8 cellular contexts compared by ENCODE assay signal in genomic region chr19:17289489-17289888, GRCh38. TPM values are rescaled to one million over a fixed set of nuclear protein-coding genes. Genes with fewer than 3 reads are reported as not detected.
A peak's percentile ranks its signal among the peaks of the same experiment; 100 is the strongest.
DNase-seq lines count a peak whose midpoint lies in the region; ATAC-seq and TF ChIP-seq lines count a peak whose summit lies in the region.

No MANE protein-coding gene starts in this region.

- no peaks in the 10 kb centered on the region for H3K9me3 Mint-ChIP-seq in naive B cell
- no peaks in the 10 kb centered on the region for H3K9me3 Mint-ChIP-seq in CD4-positive, alpha-beta memory T cell

- H3K4me1 ChIP-seq in CD4-positive, alpha-beta memory T cell (ENCODE audit: insufficient read depth, low read length) = peaks cover 6% of the 10 kb centered on the region

- H3K36me3 Mint-ChIP-seq in naive B cell = no peaks in the 10 kb centered on the region
- H3K36me3 Mint-ChIP-seq in CD4-positive, alpha-beta memory T cell = peaks cover 0 to 2% of the 10 kb centered on the region in 2 donors

- H3K27me3 ChIP-seq in CD4-positive, alpha-beta memory T cell (ENCODE audit: insufficient read depth, low read length) = no peaks in the 10 kb centered on the region

- CTCF ChIA-PET in CD4-positive, alpha-beta memory T cell (lab: Charles Lee; ENCODE audit: partially characterized antibody) = interaction anchor here (0.6 to 4.3 kb wide), 4 partner anchors 27 to 614 kb away, joined by 3 to 56 read pairs (median 4); no protein-coding TSS in a partner anchor

- H3K4me3 ChIP-seq in epithelial cell of proximal tubule (ENCODE audit: low read depth, low read length) = peak overlapping the region; percentile 21
- no peak overlapping the region for H3K4me3 ChIP-seq in CD4-positive, alpha-beta memory T cell (ENCODE audit: low read length in 2 of 2)

- DNase-seq in activated naive CD4-positive, alpha-beta T cell treated with Interleukin-2 at 50 U/mL for 16 hours = peak; percentile 53
- DNase-seq in activated naive CD4-positive, alpha-beta T cell (lab: John Stamatoyannopoulos, UW) = no peak
- DNase-seq in epithelial cell of proximal tubule (ENCODE audit: low read depth) = no peak
- DNase-seq in naive B cell = peak; percentile 36
- DNase-seq in CD4-positive, alpha-beta memory T cell = no peak
- DNase-seq in NCI-H446 treated with DMSO at 0.1 percent for 48 hours (lab: John Stamatoyannopoulos, UW) = no peak

- no peak overlapping the region for H3K27ac ChIP-seq in CD4-positive, alpha-beta memory T cell (ENCODE audit: low read depth, low read length)

- POLR2A ChIA-PET in CD4-positive, alpha-beta memory T cell (lab: Charles Lee; ENCODE audit: partially characterized antibody) = interaction anchor here (0.6 kb wide), 1 partner anchor 104 kb away, joined by 4 read pairs; the partner anchor contains the start of gene CCDC194

- H3K27ac Mint-ChIP-seq in naive B cell = peak overlapping the region in 1 of 6 donors; percentile 62
- H3K27ac Mint-ChIP-seq in CD4-positive, alpha-beta memory T cell = no peak overlapping the region

- no peaks in the 10 kb centered on the region for H3K9me3 ChIP-seq in CD4-positive, alpha-beta memory T cell (ENCODE audit: control insufficient read depth in 1 of 2, low read length in 2 of 2)

- peak overlapping the region in 1 of 8 donors; percentile 71 for H3K4me3 Mint-ChIP-seq in naive B cell
- H3K4me3 Mint-ChIP-seq in CD4-positive, alpha-beta memory T cell = peak overlapping the region in 1 of 8 donors; percentile 41

- ATAC-seq in SK-N-SH treated with all-trans-retinoic acid at 6 μM for 48 hours (peak; percentile 75), naive B cell (ENCODE audit: low read depth in 2 of 2) (no peak), GM21576 (IDR thresholded peaks at IDR 0.05; ENCODE audit: unreplicated experiment) (no peak)

- H3K36me3 ChIP-seq in CD4-positive, alpha-beta memory T cell (ENCODE audit: insufficient read depth, low read length) = no peaks in the 10 kb centered on the region

- intact Hi-C loops in CD4-positive, alpha-beta memory T cell (cut with micrococcal nuclease) = no loop called here

- H3K4me1 Mint-ChIP-seq in naive B cell = peaks cover 4 to 19% (median 5%) of the 10 kb centered on the region in 3 donors
- peaks cover 3 to 5% (median 4%) of the 10 kb centered on the region in 4 donors for H3K4me1 Mint-ChIP-seq in CD4-positive, alpha-beta memory T cell

- no peak for TF ChIP-seq CTCF in epithelial cell of proximal tubule (conservative IDR thresholded peaks at IDR 0.05; ENCODE audit: low read depth, low read length)

- H3K27me3 Mint-ChIP-seq in naive B cell = no peaks in the 10 kb centered on the region
- peaks cover 0 to 4% of the 10 kb centered on the region in 2 donors for H3K27me3 Mint-ChIP-seq in CD4-positive, alpha-beta memory T cell

TF ChIP-seq in SK-N-SH treated with all-trans-retinoic acid at 6 μM for 48 hours, 23 proteins besides CTCF, POLR2A, EP300 and RAD21 (continues in another document):
- TF ChIP-seq TSHZ2 (CRISPR knock-in tag; IDR thresholded peaks at IDR 0.05) (no peak), CSRNP3 (CRISPR knock-in tag; IDR thresholded peaks at IDR 0.05) (no peak), ZNF70 (CRISPR knock-in tag; IDR thresholded peaks at IDR 0.05) (no peak), BACH2 (CRISPR knock-in tag; IDR thresholded peaks at IDR 0.05; ENCODE audit: borderline replicate concordance) (no peak), PATZ1 (CRISPR knock-in tag; IDR thresholded peaks at IDR 0.05; ENCODE audit: borderline replicate concordance) (no peak), CSDC2 (CRISPR knock-in tag; IDR thresholded peaks at IDR 0.05) (no peak), RARB (CRISPR knock-in tag; IDR thresholded peaks at IDR 0.05) (no peak), ARNTL (CRISPR knock-in tag; IDR thresholded peaks at IDR 0.05; ENCODE audit: borderline replicate concordance, low read depth) (no peak), ZNF565 (CRISPR knock-in tag; conservative IDR thresholded peaks at IDR 0.05; ENCODE audit: low read depth) (no peak), CREB5 (CRISPR knock-in tag; IDR thresholded peaks at IDR 0.05; ENCODE audit: low read depth) (no peak), ZC3H10 (CRISPR knock-in tag; IDR thresholded peaks at IDR 0.05) (no peak)

RNA-seq across cellular contexts. Expression of gene ANKLE1, which starts 7.8 kb away (rescaled TPM):
- total RNA-seq in epithelial cell of proximal tubule = 3.0 and 4.1 TPM in 2 replicates
- polyA plus RNA-seq in naive B cell (ENCODE audit: low read depth in 6 of 6) = 1 to 10 TPM in 5 of 6 donors, not detected in 1; 1.6 to 3.1 (median 1.9) TPM
- total RNA-seq in CD4-positive, alpha-beta memory T cell = 1 to 10 TPM; 2.8 to 5.1 TPM
- under 1 TPM; 0.41 to 0.80 TPM for polyA plus RNA-seq in CD4-positive, alpha-beta memory T cell

RNA-seq across cellular contexts. Expression of gene ABHD8, which starts 13.7 kb away (rescaled TPM):
- 10.3 and 20.9 TPM in 2 replicates for total RNA-seq in epithelial cell of proximal tubule
- 1 to 10 TPM; 6.4 to 8.6 (median 7.4) TPM for polyA plus RNA-seq in naive B cell (ENCODE audit: low read depth in 6 of 6)
- total RNA-seq in CD4-positive, alpha-beta memory T cell = 10 to 100 TPM in 1 of 2 experiments, 1 to 10 TPM in 1; 9.3 to 10.1 TPM
- 1 to 10 TPM; 6.0 to 7.9 TPM for polyA plus RNA-seq in CD4-positive, alpha-beta memory T cell

RNA-seq across cellular contexts. Expression of gene MRPL34, which starts 16.2 kb away (rescaled TPM):
- total RNA-seq in epithelial cell of proximal tubule = 121 and 161 TPM in 2 replicates
- polyA plus RNA-seq in naive B cell (ENCODE audit: low read depth in 6 of 6) = 100 to 1,000 TPM; 121 to 189 (median 160) TPM
- total RNA-seq in CD4-positive, alpha-beta memory T cell = 10 to 100 TPM; 69.4 to 74.1 TPM
- 100 to 1,000 TPM; 231 to 250 TPM for polyA plus RNA-seq in CD4-positive, alpha-beta memory T cell

RNA-seq across cellular contexts. Expression of gene DDA1, which starts 19.9 kb away (rescaled TPM):
- total RNA-seq in epithelial cell of proximal tubule = 35.6 and 47.0 TPM in 2 replicates
- 10 to 100 TPM; 16.2 to 25.0 (median 22.6) TPM for polyA plus RNA-seq in naive B cell (ENCODE audit: low read depth in 6 of 6)
- total RNA-seq in CD4-positive, alpha-beta memory T cell = 10 to 100 TPM; 36.4 to 42.6 TPM
- polyA plus RNA-seq in CD4-positive, alpha-beta memory T cell = 10 to 100 TPM; 31.6 to 42.6 TPM

RNA-seq across cellular contexts. Expression of gene BABAM1, which starts 22.2 kb away (rescaled TPM):
- 125 and 141 TPM in 2 replicates for total RNA-seq in epithelial cell of proximal tubule
- 100 to 1,000 TPM; 102 to 183 (median 108) TPM for polyA plus RNA-seq in naive B cell (ENCODE audit: low read depth in 6 of 6)
- 100 to 1,000 TPM; 101 to 112 TPM for total RNA-seq in CD4-positive, alpha-beta memory T cell
- polyA plus RNA-seq in CD4-positive, alpha-beta memory T cell = 100 to 1,000 TPM in 1 of 2 donors, 10 to 100 TPM in 1; 92.0 to 171 TPM

Comparison
In these comparisons a context has a peak if more than half of its experiments do, and no peak if none do; other contexts are left out.
1. DNase-seq: peak in activated naive CD4-positive, alpha-beta T cell treated with Interleukin-2 at 50 U/mL for 16 hours (single experiment) and naive B cell (single experiment); none in activated naive CD4-positive, alpha-beta T cell (0 of 4), epithelial cell of proximal tubule (single experiment), CD4-positive, alpha-beta memory T cell (0 of 5) and NCI-H446 treated with DMSO at 0.1 percent for 48 hours (single experiment).